ENCODE assay signal across 17 cellular contexts in the genomic region with DNA sequence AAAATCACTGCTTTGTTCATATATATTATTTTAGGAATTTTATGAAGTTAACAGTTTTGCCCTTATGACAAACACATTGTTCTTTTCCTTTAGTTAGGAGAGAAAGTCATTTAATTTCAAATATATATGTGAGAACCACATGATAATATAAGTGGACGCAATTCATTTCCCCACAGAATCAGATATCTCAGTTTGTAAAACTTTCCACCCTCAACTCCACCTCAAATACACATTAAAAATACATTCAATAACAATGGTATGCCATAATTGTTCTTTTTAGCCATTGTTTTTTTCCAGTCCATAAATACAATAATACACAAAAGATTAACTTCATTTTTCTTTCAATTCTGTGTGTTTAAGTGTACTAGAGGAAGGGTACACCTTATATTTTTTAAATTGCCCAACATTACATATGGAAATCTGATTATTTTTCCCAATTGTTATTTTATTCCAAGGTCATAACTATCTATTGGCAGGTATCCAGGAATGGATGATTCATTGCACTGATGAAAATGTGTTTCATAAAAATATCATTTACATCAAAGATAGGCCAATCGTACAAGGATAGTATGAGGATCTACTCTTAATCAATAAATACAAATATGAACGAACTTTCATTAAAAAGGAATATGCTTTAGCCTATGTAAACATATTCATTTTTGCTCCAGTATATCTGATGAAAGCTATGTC.
"Had no signal": no experiment of that assay in that cellular context is flagged by ENCODE, and none has a peak within 500 bp of the region (broad histone marks: within the 10 kb centered on the region; RNA-seq: fewer than 3 reads in every experiment).

No MANE protein-coding gene starts in this region.

- H3K4me3 ChIP-seq: ascending aorta, cardiac muscle cell, suprapubic skin had no signal

- ATAC-seq: activated CD8-positive, alpha-beta T cell treated with anti-CD3 and anti-CD28 coated beads for 36 hours; stimulated activated naive CD8-positive, alpha-beta T cell treated with anti-CD3 and anti-CD28 coated beads, Interleukin-15, Interleukin-2, amounts not matched to agents 100 U/mL and 50 U/mL, for 24 hours had no signal

- DNase-seq: activated CD4-positive, alpha-beta T cell treated with anti-CD3 and anti-CD28 coated beads for 4 hours; activated CD8-positive, alpha-beta memory T cell treated with anti-CD3 and anti-CD28 coated beads, Interleukin-2, amount 50 U/mL, for 4 hours; activated CD8-positive, alpha-beta T cell treated with anti-CD3 and anti-CD28 coated beads for 36 hours; activated naive CD4-positive, alpha-beta T cell; effector CD8-positive, alpha-beta T cell; erythroblast; glutamatergic neuron; mesenchymal stem cell; occipital lobe; stimulated activated CD4-positive, alpha-beta T cell treated with anti-CD3 and anti-CD28 coated beads, Interleukin-4, amount 100 ng/mL, for 1 hour; stimulated activated CD8-positive, alpha-beta memory T cell treated with anti-CD3 and anti-CD28 coated beads, Interleukin-4, amount 100 ng/mL, for 48 hours; stimulated activated naive CD8-positive, alpha-beta T cell treated with anti-CD3 and anti-CD28 coated beads, Interleukin-15, Interleukin-2, amounts not matched to agents 100 U/mL and 50 U/mL, for 24 hours; SW 1271; WERI-Rb-1 had no signal
